1 cellular context compared by ENCODE assay signal in genomic region chr5:169970911-169971436, GRCh38.
TF ChIP-seq lines count a peak whose summit lies in the region.

No MANE protein-coding gene starts in this region.

TF ChIP-seq in SK-N-SH, 30 proteins besides CTCF, POLR2A, EP300 and RAD21 (continued from another document):
- TF ChIP-seq USF1 (IDR thresholded peaks at IDR 0.05; ENCODE audit: borderline replicate concordance, low read depth) (peak; percentile 74), TAF1 (IDR thresholded peaks at IDR 0.05; ENCODE audit: borderline replicate concordance, low read depth, low read length) (no peak), FOXM1 (IDR thresholded peaks at IDR 0.05; ENCODE audit: low read depth) (peak; percentile 42; the same call in 1 of the 2 replicates), FOXJ3 (CRISPR knock-in tag; IDR thresholded peaks at IDR 0.05) (no peak), GABPA (IDR thresholded peaks at IDR 0.05; ENCODE audit: low read depth) (peak; percentile 53; the same call in 1 of the 2 replicates), SIN3A (IDR thresholded peaks at IDR 0.05; ENCODE audit: borderline replicate concordance, low read depth, low read length) (peak; percentile 44; the same call in 1 of the 2 replicates), MAX (IDR thresholded peaks at IDR 0.05; ENCODE audit: low read depth) (peak; percentile 80), YY1 (IDR thresholded peaks at IDR 0.05; ENCODE audit: low read depth) (no peak), TCF12 (IDR thresholded peaks at IDR 0.05) (peak; percentile 89), IRF3 (IDR thresholded peaks at IDR 0.05; ENCODE audit: low read depth, low read length) (no peak), ELF1 (IDR thresholded peaks at IDR 0.05) (peak; percentile 55), USF2 (IDR thresholded peaks at IDR 0.05; ENCODE audit: borderline replicate concordance, low read depth, low read length) (no peak), POLR2AphosphoS5 (IDR thresholded peaks at IDR 0.05; ENCODE audit: low read depth, low read length) (peak; percentile 24; the same call in 1 of the 2 replicates), NRF1 (IDR thresholded peaks at IDR 0.05; ENCODE audit: low read depth, low read length) (no peak)
